ENCODE assay signal across 11 cellular contexts in the genomic region with DNA sequence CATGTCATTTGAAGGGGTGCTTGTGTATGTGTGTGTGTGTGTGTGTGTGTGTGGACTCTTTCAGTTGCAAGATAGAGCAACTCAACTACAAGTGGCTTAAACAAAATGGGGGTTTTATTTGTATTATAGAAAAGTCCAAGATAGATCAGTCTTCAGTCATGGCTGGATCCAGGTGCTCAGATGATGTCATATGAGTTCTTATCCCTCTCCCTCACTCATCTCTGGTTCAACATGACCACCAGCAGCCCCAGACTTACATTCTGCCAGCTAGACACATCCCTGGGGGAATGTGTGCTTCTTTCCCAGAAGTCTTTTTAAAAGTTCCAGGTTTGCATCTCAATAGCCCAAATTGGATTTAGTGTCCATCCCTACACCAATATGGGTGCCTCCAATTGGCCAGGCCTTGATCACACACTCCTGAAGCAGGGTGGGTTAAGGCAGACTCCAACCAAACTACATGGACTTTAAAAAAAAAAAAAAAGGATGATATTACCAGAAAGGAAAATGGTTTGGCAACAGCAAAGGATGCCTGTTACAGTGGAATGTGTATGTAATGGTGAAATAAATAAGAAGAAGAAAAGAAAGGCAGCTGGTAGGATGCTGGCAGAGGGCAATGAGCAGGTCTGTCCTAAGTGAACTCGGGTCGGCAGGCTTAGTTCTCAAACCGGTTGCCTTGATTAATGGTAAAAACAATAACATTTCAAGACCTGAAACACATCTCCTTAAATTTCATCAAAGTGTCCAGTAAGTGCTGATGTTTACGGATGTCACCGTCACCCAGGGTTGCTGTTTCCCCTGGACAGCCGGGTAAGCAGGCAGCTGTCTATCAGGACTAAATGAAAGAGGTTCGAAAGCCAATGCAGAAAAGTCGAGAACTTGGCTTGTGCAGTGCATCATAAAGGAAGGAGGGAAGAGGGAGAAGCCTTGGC.
A peak's percentile ranks its signal among the peaks of the same experiment; 100 is the strongest.
DNase-seq lines count a peak whose midpoint lies in the region; ATAC-seq and TF ChIP-seq lines count a peak whose summit lies in the region.
"Had no signal": no experiment of that assay in that cellular context is flagged by ENCODE, and none has a peak within 500 bp of the region (broad histone marks: within the 10 kb centered on the region; RNA-seq: fewer than 3 reads in every experiment).

No MANE protein-coding gene starts in this region.

- no peak overlapping the region for H3K23ac ChIP-seq in mesenchymal stem cell (ENCODE audit: low read length in 2 of 2)

- H3K36me3 ChIP-seq in left ventricle myocardium inferior (no peaks in the 10 kb centered on the region), heart right ventricle (no peaks in the 10 kb centered on the region), mesenchymal stem cell (ENCODE audit: control insufficient read depth in 1 of 2, insufficient read depth in 2 of 2, low read depth in 1 of 2, low read length in 2 of 2) (peaks cover 0 to 9% of the 10 kb centered on the region in 2 experiments)
- H3K36me3 ChIP-seq: gastroesophageal sphincter had no signal

- H3K4ac ChIP-seq in mesenchymal stem cell (ENCODE audit: low read depth in 1 of 2, low read length in 2 of 2), result no peak overlapping the region

- DNase-seq in left ventricle myocardium inferior, result no peak
- no peak for DNase-seq in heart right ventricle
- DNase-seq in astrocyte of the cerebellum (ENCODE audit: low read depth), result no peak
- DNase-seq in mesenchymal stem cell, result no peak
- no peak for DNase-seq in occipital lobe (lab: John Stamatoyannopoulos, UW)
- DNase-seq in RWPE1 (ENCODE audit: low spot score), result no peak
- DNase-seq in omental fat pad (ENCODE audit: low spot score), result no peak
- DNase-seq in NCI-H1694 (lab: John Stamatoyannopoulos, UW), result no peak
- DNase-seq: activated effector memory CD4-positive, alpha-beta T cell treated with Interleukin-2 at 50 U/mL for 16 hours; left cardiac atrium had no signal

- in situ Hi-C loops in astrocyte of the cerebellum (cut with HindIII; ENCODE audit: low sequenced_read_pairs), result no loop called here

- TF ChIP-seq CTCF in left ventricle myocardium inferior (IDR thresholded peaks at IDR 0.05; ENCODE audit: borderline replicate concordance) (no peak), heart right ventricle (IDR thresholded peaks at IDR 0.05) (no peak), astrocyte of the cerebellum (IDR thresholded peaks at IDR 0.05; ENCODE audit: low read depth, low read length, missing control alignments) (no peak), RWPE1 (conservative IDR thresholded peaks at IDR 0.05; ENCODE audit: low read depth) (no peak), omental fat pad (IDR thresholded peaks at IDR 0.05) (no peak)

- no peak overlapping the region for H2BK15ac ChIP-seq in mesenchymal stem cell (ENCODE audit: low read depth, poor library complexity, severe bottlenecking)

- H3K9me3 ChIP-seq in left ventricle myocardium inferior (replicated peaks), result no peaks in the 10 kb centered on the region
- no peaks in the 10 kb centered on the region for H3K9me3 ChIP-seq in heart right ventricle
- H3K9me3 ChIP-seq in mesenchymal stem cell (ENCODE audit: control insufficient read depth, low read length), result no peaks in the 10 kb centered on the region
- H3K9me3 ChIP-seq: gastroesophageal sphincter had no signal

- H2BK120ac ChIP-seq in mesenchymal stem cell (ENCODE audit: low read depth, low read length), result no peak overlapping the region

- peaks cover 23% of the 10 kb centered on the region for H3K4me1 ChIP-seq in left ventricle myocardium inferior
- H3K4me1 ChIP-seq in heart right ventricle, result peaks cover 0 to 27% (median 17%) of the 10 kb centered on the region in 9 donors
- H3K4me1 ChIP-seq in mesenchymal stem cell (ENCODE audit: control insufficient read depth, insufficient read depth, low read depth, low read length), result peaks cover 8% of the 10 kb centered on the region

- H3K27ac ChIP-seq in left ventricle myocardium inferior (replicated peaks) (peak overlapping the region; percentile 10), heart right ventricle (no peak overlapping the region), mesenchymal stem cell (ENCODE audit: low read length, poor library complexity, severe bottlenecking) (no peak overlapping the region), RWPE1 (no peak overlapping the region)

- CTCF ChIA-PET in RWPE1 (lab: Yijun Ruan, JAX), result interaction anchor here (1.0 kb wide), 1 partner anchor 34 kb away, joined by 3 read pairs; no protein-coding TSS in a partner anchor

- no peak overlapping the region for H4K8ac ChIP-seq in mesenchymal stem cell (ENCODE audit: low read length)

- ATAC-seq in heart right ventricle, result no peak
- no peak for ATAC-seq in omental fat pad (ENCODE audit: low FRiP score)

- no peak overlapping the region for H2BK5ac ChIP-seq in mesenchymal stem cell (ENCODE audit: low read depth, low read length, poor library complexity, severe bottlenecking)

- no peak overlapping the region for H3K14ac ChIP-seq in mesenchymal stem cell (ENCODE audit: low read length in 2 of 2)

- WGBS in heart right ventricle, 2 donors, result 53 to 72% methylated on average over 8 of the region's 8 CpGs
- 61% methylated on average over 8 of the region's 8 CpGs for WGBS in mesenchymal stem cell

- no peaks in the 10 kb centered on the region for H3K79me1 ChIP-seq in mesenchymal stem cell (replicated peaks; ENCODE audit: low read length, poor library complexity, severe bottlenecking)

- H2BK12ac ChIP-seq in mesenchymal stem cell (ENCODE audit: low read length in 2 of 2), result no peak overlapping the region

- no peak overlapping the region for H4K91ac ChIP-seq in mesenchymal stem cell (ENCODE audit: low read length)

- H3K4me3 ChIP-seq in left ventricle myocardium inferior (no peak overlapping the region), heart right ventricle (no peak overlapping the region), astrocyte of the cerebellum (ENCODE audit: low read depth, low read length) (peak overlapping the region; percentile 28), mesenchymal stem cell (ENCODE audit: insufficient read depth in 1 of 2, low read depth in 1 of 2, low read length in 2 of 2) (peak overlapping the region in 1 of 2 experiments; percentile 68)
- H3K4me3 ChIP-seq: gastroesophageal sphincter had no signal

- peak overlapping the region; percentile 80 for H3K9ac ChIP-seq in mesenchymal stem cell (ENCODE audit: low read length)

- no peak overlapping the region for H2AFZ ChIP-seq in mesenchymal stem cell (ENCODE audit: low read depth, low read length)

- no peak overlapping the region for H2AK5ac ChIP-seq in mesenchymal stem cell (ENCODE audit: low read length, severe bottlenecking)

- H3K27me3 ChIP-seq in left ventricle myocardium inferior (ENCODE audit: low read depth), result no peaks in the 10 kb centered on the region
- no peaks in the 10 kb centered on the region for H3K27me3 ChIP-seq in heart right ventricle
- H3K27me3 ChIP-seq in mesenchymal stem cell (ENCODE audit: control insufficient read depth in 1 of 2, insufficient read depth in 1 of 2, low read length in 2 of 2), result no peaks in the 10 kb centered on the region
- H3K27me3 ChIP-seq: gastroesophageal sphincter had no signal

- intact Hi-C loops in left ventricle myocardium inferior (cut with micrococcal nuclease), result no loop called here
- intact Hi-C loops in heart right ventricle (cut with DNase I), result loop anchor here in 1 of 10 donors (5.0 kb wide), 1 partner anchor 991 kb away; no protein-coding TSS in a partner anchor

- H3K18ac ChIP-seq in mesenchymal stem cell (ENCODE audit: low read depth in 1 of 2, low read length in 2 of 2), result no peak overlapping the region

- no peak overlapping the region for H3K4me2 ChIP-seq in mesenchymal stem cell (ENCODE audit: low read length, poor library complexity, severe bottlenecking)

- POLR2A ChIA-PET in RWPE1 (lab: Yijun Ruan, JAX; ENCODE audit: low non-redundant PET), result no interaction called here
